Comparison of ENCODE assay signal across 8 cellular contexts in the genomic region with DNA sequence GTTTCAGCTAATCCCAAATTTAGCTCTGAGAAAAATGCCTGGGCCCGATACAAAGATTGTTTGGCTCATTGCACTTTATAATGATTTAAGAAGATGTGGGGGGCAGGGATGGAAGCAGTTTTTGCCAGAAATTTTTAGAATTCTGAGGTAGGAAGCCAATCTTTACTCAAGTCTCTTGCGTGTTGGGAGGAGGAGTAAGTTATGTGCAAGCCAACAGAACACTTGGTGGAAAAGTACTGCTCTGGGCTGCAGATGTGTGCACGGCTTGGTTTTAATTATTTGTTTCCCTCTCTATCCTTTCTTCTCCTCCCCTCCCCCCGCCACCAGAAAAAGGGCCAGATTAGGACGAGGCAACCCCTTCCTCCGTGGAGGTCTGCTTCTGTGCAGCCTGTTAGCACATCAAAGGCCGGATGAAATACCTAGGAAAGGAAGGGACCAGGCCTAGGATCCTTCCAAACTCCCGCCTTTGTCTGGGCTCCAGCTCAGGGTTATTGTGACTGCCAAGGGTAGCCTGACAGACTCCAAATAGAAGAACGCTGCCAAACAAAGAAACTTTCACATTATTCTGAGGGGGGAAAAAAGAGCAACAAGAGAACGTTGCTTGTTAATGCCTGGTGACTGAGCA. TPM values are rescaled to one million over a fixed set of nuclear protein-coding genes. Genes with fewer than 3 reads are reported as not detected.
DNase-seq lines count a peak whose midpoint lies in the region; ATAC-seq and TF ChIP-seq lines count a peak whose summit lies in the region.

No MANE protein-coding gene starts in this region.

- H3K9me3 ChIP-seq in iPS-15b (ENCODE audit: control insufficient read depth, insufficient read depth, low read length) (no peaks in the 10 kb centered on the region), stomach (no peaks in the 10 kb centered on the region)

- peak; percentile 23 for DNase-seq in NCI-H82 (lab: John Stamatoyannopoulos, UW)
- DNase-seq in NCI-H82 treated with DMSO at 0.1 percent for 48 hours (lab: John Stamatoyannopoulos, UW; ENCODE audit: unreplicated experiment): no peak
- no peak for DNase-seq in activated naive CD8-positive, alpha-beta T cell treated with anti-CD3 and anti-CD28 coated beads, Interleukin-2, amount 50 U/mL, for 24 hours
- no peak for DNase-seq in stomach
- DNase-seq in glomerular visceral epithelial cell (ENCODE audit: extremely low spot score): no peak

- H3K4me1 ChIP-seq in iPS-15b (ENCODE audit: control insufficient read depth, insufficient read depth, low read length): no peaks in the 10 kb centered on the region
- H3K4me1 ChIP-seq in stomach: peaks cover 0 to 24% (median 15%) of the 10 kb centered on the region in 4 donors

- TF ChIP-seq POLR2A in stomach (IDR thresholded peaks at IDR 0.05): no peak

- peaks cover 12% of the 10 kb centered on the region for H3K27me3 Mint-ChIP-seq in activated naive CD8-positive, alpha-beta T cell treated with anti-CD3 and anti-CD28 coated beads, Interleukin-2, amount 50 U/mL, for 24 hours

- H3K4me3 ChIP-seq in iPS-15b (ENCODE audit: low read depth, low read length): peak overlapping the region; percentile 58
- H3K4me3 ChIP-seq in stomach: peak overlapping the region in 2 of 4 donors; percentile 68 to 71

- no peak overlapping the region for H3K27ac Mint-ChIP-seq in activated naive CD8-positive, alpha-beta T cell treated with anti-CD3 and anti-CD28 coated beads, Interleukin-2, amount 50 U/mL, for 24 hours

- peak overlapping the region; percentile 97 for H3K4me3 Mint-ChIP-seq in activated naive CD8-positive, alpha-beta T cell treated with anti-CD3 and anti-CD28 coated beads, Interleukin-2, amount 50 U/mL, for 24 hours

- 66 to 73% (median 70%) methylated on average over 9 to 10 of the region's 10 CpGs for WGBS in stomach, 5 donors

- ATAC-seq in activated naive CD8-positive, alpha-beta T cell treated with anti-CD3 and anti-CD28 coated beads, Interleukin-2, amount 50 U/mL, for 24 hours: no peak
- ATAC-seq in HG03442 (IDR thresholded peaks at IDR 0.05; ENCODE audit: unreplicated experiment) (no peak), GM19023 (IDR thresholded peaks at IDR 0.05; ENCODE audit: unreplicated experiment) (no peak)

- TF ChIP-seq EP300 in stomach (IDR thresholded peaks at IDR 0.05): no peak

- peaks cover 37% of the 10 kb centered on the region for H3K4me1 Mint-ChIP-seq in activated naive CD8-positive, alpha-beta T cell treated with anti-CD3 and anti-CD28 coated beads, Interleukin-2, amount 50 U/mL, for 24 hours

- no peak for TF ChIP-seq CTCF in stomach (IDR thresholded peaks at IDR 0.05)

- H3K27me3 ChIP-seq in iPS-15b (ENCODE audit: control insufficient read depth, insufficient read depth, low read length) (no peaks in the 10 kb centered on the region), stomach (peaks cover 0 to 5% (median 0%) of the 10 kb centered on the region in 3 donors)

- H3K9ac ChIP-seq in iPS-15b (ENCODE audit: low read depth, low read length): peak overlapping the region; percentile 65

- peak overlapping the region in 4 of 5 donors; percentile 85 to 90 (median 90) for H3K27ac ChIP-seq in stomach

- no peaks in the 10 kb centered on the region for H3K36me3 ChIP-seq in iPS-15b (ENCODE audit: control insufficient read depth, insufficient read depth, low read length)
- H3K36me3 ChIP-seq in stomach: no peaks in the 10 kb centered on the region

- H3K9me3 Mint-ChIP-seq in activated naive CD8-positive, alpha-beta T cell treated with anti-CD3 and anti-CD28 coated beads, Interleukin-2, amount 50 U/mL, for 24 hours: no peaks in the 10 kb centered on the region

- intact Hi-C loops in stomach (cut with DNase I; ENCODE audit: low total_unique reads): no loop called here

- peaks cover 8% of the 10 kb centered on the region for H3K36me3 Mint-ChIP-seq in activated naive CD8-positive, alpha-beta T cell treated with anti-CD3 and anti-CD28 coated beads, Interleukin-2, amount 50 U/mL, for 24 hours (ENCODE audit: low read depth)

RNA-seq across cellular contexts. Expression of gene PGRMC1, which starts 1.0 kb away (rescaled TPM):
- total RNA-seq in stomach: 100 to 1,000 TPM in 1 of 5 donors, 10 to 100 TPM in 3, 1 to 10 TPM in 1; 9.8 to 198 (median 52.7) TPM
- 10 to 100 TPM; 33.9 to 52.7 (median 35.4) TPM for polyA plus RNA-seq in stomach
